30 cellular contexts compared by ENCODE assay signal in the genomic region with DNA sequence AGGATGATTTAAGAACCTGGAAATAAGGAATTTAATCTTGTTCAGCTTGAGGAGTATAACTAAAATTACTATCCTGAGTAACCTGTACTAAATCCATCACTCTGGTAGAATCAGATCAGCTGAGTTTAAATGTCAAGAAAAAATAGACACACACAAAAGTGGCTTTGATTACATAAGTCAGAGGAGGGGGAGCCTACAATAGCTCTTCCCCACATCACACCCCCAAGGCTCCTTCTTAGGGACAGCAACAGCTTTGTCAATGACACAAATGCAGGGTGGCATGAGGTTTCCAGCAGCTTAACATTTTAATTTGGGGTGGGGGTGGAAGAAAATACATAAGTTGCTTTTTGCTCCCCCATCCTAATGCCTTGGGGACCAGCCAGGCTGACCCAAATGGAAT. TPM values are rescaled to one million over a fixed set of nuclear protein-coding genes. Genes with fewer than 3 reads are reported as not detected.
DNase-seq lines count a peak whose midpoint lies in the region; ATAC-seq and TF ChIP-seq lines count a peak whose summit lies in the region.
"Had no signal": no experiment of that assay in that cellular context is flagged by ENCODE, and none has a peak within 500 bp of the region (broad histone marks: within the 10 kb centered on the region; RNA-seq: fewer than 3 reads in every experiment).

No MANE protein-coding gene starts in this region.

- no peak for TF ChIP-seq CTCF in CD4-positive, alpha-beta T cell (IDR thresholded peaks at IDR 0.05)
- TF ChIP-seq CTCF in CD8-positive, alpha-beta T cell (IDR thresholded peaks at IDR 0.05): no peak

- no peaks in the 10 kb centered on the region for H3K27me3 Mint-ChIP-seq in CD4-positive, alpha-beta T cell
- H3K27me3 Mint-ChIP-seq in CD8-positive, alpha-beta T cell (ENCODE audit: low read depth): no peaks in the 10 kb centered on the region
- no peaks in the 10 kb centered on the region for H3K27me3 Mint-ChIP-seq in activated naive CD8-positive, alpha-beta T cell treated with anti-CD3 and anti-CD28 coated beads for 36 hours
- H3K27me3 Mint-ChIP-seq in naive thymus-derived CD4-positive, alpha-beta T cell: no peaks in the 10 kb centered on the region
- H3K27me3 Mint-ChIP-seq: activated CD8-positive, alpha-beta memory T cell treated with anti-CD3 and anti-CD28 coated beads, Interleukin-2, amount 10 ng/mL, durations not matched to agents 7 days and 5 days had no signal

- no peak overlapping the region for H3K4me3 ChIP-seq in CD8-positive, alpha-beta T cell (ENCODE audit: low read depth, low read length)
- no peak overlapping the region for H3K4me3 ChIP-seq in naive thymus-derived CD4-positive, alpha-beta T cell (ENCODE audit: low read length)
- H3K4me3 ChIP-seq: BLaER1, esophagus squamous epithelium, psoas muscle, tibial nerve had no signal

- peaks cover 52% of the 10 kb centered on the region for H3K4me1 Mint-ChIP-seq in CD4-positive, alpha-beta T cell (ENCODE audit: low read depth)
- H3K4me1 Mint-ChIP-seq in CD8-positive, alpha-beta T cell (ENCODE audit: low read depth): peaks cover 42% of the 10 kb centered on the region
- peaks cover 49% of the 10 kb centered on the region for H3K4me1 Mint-ChIP-seq in activated naive CD8-positive, alpha-beta T cell treated with anti-CD3 and anti-CD28 coated beads for 36 hours
- peaks cover 12 to 56% (median 50%) of the 10 kb centered on the region in 7 donors for H3K4me1 Mint-ChIP-seq in naive thymus-derived CD4-positive, alpha-beta T cell

- H3K27ac Mint-ChIP-seq in CD4-positive, alpha-beta T cell: peak overlapping the region; percentile 3
- peak overlapping the region; percentile 62 for H3K27ac Mint-ChIP-seq in CD8-positive, alpha-beta T cell
- H3K27ac Mint-ChIP-seq in activated naive CD8-positive, alpha-beta T cell treated with anti-CD3 and anti-CD28 coated beads for 36 hours: peak overlapping the region; percentile 36
- peak overlapping the region in 8 of 9 donors; percentile 13 to 77 (median 59) for H3K27ac Mint-ChIP-seq in naive thymus-derived CD4-positive, alpha-beta T cell
- H3K27ac Mint-ChIP-seq: activated CD8-positive, alpha-beta memory T cell treated with anti-CD3 and anti-CD28 coated beads, Interleukin-2, amount 10 ng/mL, durations not matched to agents 7 days and 5 days; endodermal cell had no signal

- H3K4me1 ChIP-seq in CD8-positive, alpha-beta T cell (ENCODE audit: insufficient read depth, low read length): no peaks in the 10 kb centered on the region
- H3K4me1 ChIP-seq in naive thymus-derived CD4-positive, alpha-beta T cell (ENCODE audit: control insufficient read depth in 2 of 2, insufficient read depth in 2 of 2, low read length in 2 of 2): peaks cover 0 to 4% of the 10 kb centered on the region in 2 donors
- H3K4me1 ChIP-seq: BLaER1, esophagus squamous epithelium, foreskin keratinocyte, tibial nerve had no signal

- intact Hi-C loops in CD4-positive, alpha-beta T cell (cut with DNase I, micrococcal nuclease): no loop called here
- intact Hi-C loops in CD8-positive, alpha-beta T cell (cut with DNase I, micrococcal nuclease): no loop called here
- intact Hi-C loops in naive thymus-derived CD4-positive, alpha-beta T cell (cut with micrococcal nuclease): no loop called here
- intact Hi-C loops in posterior cingulate gyrus (cut with DNase I): no loop called here

- H3K27ac ChIP-seq in CD4-positive, alpha-beta T cell (ENCODE audit: low read depth, low read length): peak overlapping the region; percentile 22
- no peak overlapping the region for H3K27ac ChIP-seq in CD8-positive, alpha-beta T cell (ENCODE audit: low read depth, low read length)
- H3K27ac ChIP-seq in naive thymus-derived CD4-positive, alpha-beta T cell (ENCODE audit: low read depth, low read length): peak overlapping the region; percentile 15
- H3K27ac ChIP-seq: BLaER1, esophagus squamous epithelium, foreskin keratinocyte, tibial nerve had no signal

- no peak for ATAC-seq in CD4-positive, alpha-beta T cell (ENCODE audit: poor library complexity)
- no peak for ATAC-seq in CD8-positive, alpha-beta T cell
- no peak for ATAC-seq in naive thymus-derived CD4-positive, alpha-beta T cell
- ATAC-seq in HG03108 (IDR thresholded peaks at IDR 0.05; ENCODE audit: unreplicated experiment): no peak
- ATAC-seq: activated CD8-positive, alpha-beta memory T cell treated with anti-CD3 and anti-CD28 coated beads, Interleukin-2, amount 10 ng/mL, durations not matched to agents 7 days and 5 days; foreskin keratinocyte; HepG2; PC-3; psoas muscle; Right ventricle myocardium inferior had no signal

- H3K36me3 Mint-ChIP-seq in CD4-positive, alpha-beta T cell (ENCODE audit: low read depth): peaks cover 97% of the 10 kb centered on the region
- H3K36me3 Mint-ChIP-seq in CD8-positive, alpha-beta T cell: peaks cover 90% of the 10 kb centered on the region
- H3K36me3 Mint-ChIP-seq in activated naive CD8-positive, alpha-beta T cell treated with anti-CD3 and anti-CD28 coated beads for 36 hours: peaks cover 76% of the 10 kb centered on the region
- peaks cover 43 to 82% (median 70%) of the 10 kb centered on the region in 5 donors for H3K36me3 Mint-ChIP-seq in naive thymus-derived CD4-positive, alpha-beta T cell

- no peak for DNase-seq in CD4-positive, alpha-beta T cell
- DNase-seq in CD8-positive, alpha-beta T cell: no peak
- DNase-seq in activated naive CD8-positive, alpha-beta T cell treated with anti-CD3 and anti-CD28 coated beads for 36 hours: no peak
- DNase-seq in naive thymus-derived CD4-positive, alpha-beta T cell: no peak
- DNase-seq in D341Med (ENCODE audit: low spot score) (no peak), posterior cingulate gyrus (no peak)
- DNase-seq: activated CD4-positive, alpha-beta T cell treated with anti-CD3 and anti-CD28 coated beads for 4 hours; activated CD8-positive, alpha-beta memory T cell treated with anti-CD3 and anti-CD28 coated beads, Interleukin-2, amount 10 ng/mL, durations not matched to agents 7 days and 5 days; Calu3; cortex of kidney; endodermal cell; esophagus squamous epithelium; foreskin keratinocyte; Karpas-422; NCI-H1417; NCI-H2081 treated with DMSO at 0.1 percent for 48 hours; NCI-H226; NCI-H69; PC-3; psoas muscle; stimulated activated CD4-positive, alpha-beta T cell treated with anti-CD3 and anti-CD28 coated beads, Interleukin-4, amount 100 ng/mL, for 1 hour had no signal

- H3K27me3 ChIP-seq in CD4-positive, alpha-beta T cell (ENCODE audit: control insufficient read depth, insufficient read depth, low read length): no peaks in the 10 kb centered on the region
- H3K27me3 ChIP-seq in CD8-positive, alpha-beta T cell (ENCODE audit: insufficient read depth, low read length): no peaks in the 10 kb centered on the region
- H3K27me3 ChIP-seq in naive thymus-derived CD4-positive, alpha-beta T cell (ENCODE audit: control insufficient read depth in 2 of 2, insufficient read depth in 2 of 2, low read length in 2 of 2): no peaks in the 10 kb centered on the region
- H3K27me3 ChIP-seq: BLaER1, esophagus squamous epithelium, foreskin keratinocyte, tibial nerve had no signal

- CTCF ChIA-PET in CD4-positive, alpha-beta T cell (lab: Charles Lee): interaction anchor here (1.5 kb wide), 1 partner anchor 10 kb away, joined by 3 read pairs; no protein-coding TSS in a partner anchor
- CTCF ChIA-PET in CD8-positive, alpha-beta T cell (lab: Charles Lee): interaction anchor here (1.0 kb wide), 1 partner anchor 9 kb away, joined by 3 read pairs; no protein-coding TSS in a partner anchor
- CTCF ChIA-PET in naive thymus-derived CD4-positive, alpha-beta T cell (lab: Charles Lee): interaction anchor here (0.9 kb wide), 1 partner anchor 10 kb away, joined by 3 read pairs; no protein-coding TSS in a partner anchor

- no peaks in the 10 kb centered on the region for H3K9me3 Mint-ChIP-seq in CD4-positive, alpha-beta T cell
- no peaks in the 10 kb centered on the region for H3K9me3 Mint-ChIP-seq in CD8-positive, alpha-beta T cell
- no peaks in the 10 kb centered on the region for H3K9me3 Mint-ChIP-seq in activated naive CD8-positive, alpha-beta T cell treated with anti-CD3 and anti-CD28 coated beads for 36 hours
- peaks cover 0 to 2% (median 0%) of the 10 kb centered on the region in 11 donors for H3K9me3 Mint-ChIP-seq in naive thymus-derived CD4-positive, alpha-beta T cell
- H3K9me3 Mint-ChIP-seq: endodermal cell had no signal

- POLR2A ChIA-PET in CD4-positive, alpha-beta T cell (lab: Charles Lee): interaction anchor here (1.8 to 3.3 kb wide), 2 partner anchors 9 to 10 kb away, joined by 6 to 12 read pairs; no protein-coding TSS in a partner anchor
- POLR2A ChIA-PET in CD8-positive, alpha-beta T cell (lab: Charles Lee): interaction anchor here (2.1 kb wide), 1 partner anchor 11 kb away, joined by 5 read pairs; no protein-coding TSS in a partner anchor
- POLR2A ChIA-PET in naive thymus-derived CD4-positive, alpha-beta T cell (lab: Charles Lee): interaction anchor here (1.9 to 3.4 kb wide), 2 partner anchors 9 to 13 kb away, joined by 6 to 15 read pairs; no protein-coding TSS in a partner anchor

- no peaks in the 10 kb centered on the region for H3K9me3 ChIP-seq in CD4-positive, alpha-beta T cell (ENCODE audit: control insufficient read depth, low read length)
- H3K9me3 ChIP-seq in CD8-positive, alpha-beta T cell (ENCODE audit: low read length): no peaks in the 10 kb centered on the region
- H3K9me3 ChIP-seq in naive thymus-derived CD4-positive, alpha-beta T cell (ENCODE audit: control insufficient read depth in 2 of 3, low read length in 3 of 3): no peaks in the 10 kb centered on the region
- H3K9me3 ChIP-seq: esophagus squamous epithelium, psoas muscle, tibial nerve had no signal

- peaks cover 85% of the 10 kb centered on the region for H3K36me3 ChIP-seq in CD8-positive, alpha-beta T cell (ENCODE audit: insufficient read depth, low read length)
- peaks cover 61 to 98% (median 66%) of the 10 kb centered on the region in 3 experiments for H3K36me3 ChIP-seq in naive thymus-derived CD4-positive, alpha-beta T cell (ENCODE audit: control insufficient read depth in 2 of 3, insufficient read depth in 3 of 3, low read length in 3 of 3)

- no peak overlapping the region for H3K4me3 Mint-ChIP-seq in CD4-positive, alpha-beta T cell
- no peak overlapping the region for H3K4me3 Mint-ChIP-seq in CD8-positive, alpha-beta T cell
- no peak overlapping the region for H3K4me3 Mint-ChIP-seq in activated naive CD8-positive, alpha-beta T cell treated with anti-CD3 and anti-CD28 coated beads for 36 hours
- H3K4me3 Mint-ChIP-seq in naive thymus-derived CD4-positive, alpha-beta T cell: peak overlapping the region in 1 of 10 donors; percentile 16
- H3K4me3 Mint-ChIP-seq: activated CD8-positive, alpha-beta memory T cell treated with anti-CD3 and anti-CD28 coated beads, Interleukin-2, amount 10 ng/mL, durations not matched to agents 7 days and 5 days; endodermal cell had no signal

RNA-seq across cellular contexts. Expression of a gene that starts 12.6 kb away (rescaled TPM):
- under 1 TPM; 0.03 to 0.08 TPM for total RNA-seq in CD4-positive, alpha-beta T cell
- under 1 TPM in 1 of 2 experiments, not detected in 1; 0.17 TPM for total RNA-seq in CD8-positive, alpha-beta T cell
- under 1 TPM in 1 of 2 experiments, not detected in 1; 0.04 TPM for total RNA-seq in activated naive CD8-positive, alpha-beta T cell treated with anti-CD3 and anti-CD28 coated beads for 36 hours
- total RNA-seq in naive thymus-derived CD4-positive, alpha-beta T cell: under 1 TPM in 4 of 5 experiments, not detected in 1; 0.11 to 0.16 (median 0.15) TPM
- polyA plus RNA-seq in naive thymus-derived CD4-positive, alpha-beta T cell: not detected
- total RNA-seq: foreskin keratinocyte, HepG2, kidney epithelial cell had no signal
- polyA plus RNA-seq: foreskin keratinocyte, HepG2, liver had no signal

RNA-seq across cellular contexts. Expression of a gene that starts 24.4 kb away (rescaled TPM):
- total RNA-seq in CD4-positive, alpha-beta T cell: 100 to 1,000 TPM; 345 to 357 TPM
- 100 to 1,000 TPM; 341 to 347 TPM for total RNA-seq in CD8-positive, alpha-beta T cell
- total RNA-seq in activated naive CD8-positive, alpha-beta T cell treated with anti-CD3 and anti-CD28 coated beads for 36 hours: 100 to 1,000 TPM; 725 to 753 TPM
- 100 to 1,000 TPM; 264 to 688 (median 281) TPM for total RNA-seq in naive thymus-derived CD4-positive, alpha-beta T cell
- polyA plus RNA-seq in naive thymus-derived CD4-positive, alpha-beta T cell: 100 to 1,000 TPM; 653 to 718 TPM

RNA-seq across cellular contexts. Expression of a gene that starts 38.7 kb away (rescaled TPM):
- not detected for total RNA-seq in CD4-positive, alpha-beta T cell
- total RNA-seq in CD8-positive, alpha-beta T cell: not detected
- total RNA-seq in activated naive CD8-positive, alpha-beta T cell treated with anti-CD3 and anti-CD28 coated beads for 36 hours: not detected
- not detected for total RNA-seq in naive thymus-derived CD4-positive, alpha-beta T cell
- not detected for polyA plus RNA-seq in naive thymus-derived CD4-positive, alpha-beta T cell
- total RNA-seq: activated CD8-positive, alpha-beta memory T cell treated with anti-CD3 and anti-CD28 coated beads, Interleukin-2, amount 10 ng/mL, durations not matched to agents 7 days and 5 days; Calu3; cardiac septum; endodermal cell; esophagus squamous epithelium; foreskin keratinocyte; HepG2; kidney epithelial cell; liver; myocyte; PC-3; psoas muscle; Right ventricle myocardium inferior; tibial nerve had no signal
- polyA plus RNA-seq: foreskin keratinocyte, HepG2, liver, psoas muscle had no signal

RNA-seq across cellular contexts. Expression of a gene that starts 53.3 kb away (rescaled TPM):
- 100 to 1,000 TPM; 224 to 234 TPM for total RNA-seq in CD4-positive, alpha-beta T cell
- total RNA-seq in CD8-positive, alpha-beta T cell: 100 to 1,000 TPM; 212 to 226 TPM
- total RNA-seq in activated naive CD8-positive, alpha-beta T cell treated with anti-CD3 and anti-CD28 coated beads for 36 hours: 100 to 1,000 TPM; 247 to 266 TPM
- 100 to 1,000 TPM; 183 to 235 (median 189) TPM for total RNA-seq in naive thymus-derived CD4-positive, alpha-beta T cell
- 10 to 100 TPM; 49.4 to 79.0 TPM for polyA plus RNA-seq in naive thymus-derived CD4-positive, alpha-beta T cell

Comparison
In these comparisons a context has a peak if more than half of its experiments do, and no peak if none do; other contexts are left out.
1. H3K27ac Mint-ChIP-seq: peak in every context shown above with its lines; median percentile 62 in CD8-positive, alpha-beta T cell; 59 in naive thymus-derived CD4-positive, alpha-beta T cell; 36 in activated naive CD8-positive, alpha-beta T cell treated with anti-CD3 and anti-CD28 coated beads for 36 hours; 3 in CD4-positive, alpha-beta T cell.